ENCODE assay signal across 8 cellular contexts in the genomic region with DNA sequence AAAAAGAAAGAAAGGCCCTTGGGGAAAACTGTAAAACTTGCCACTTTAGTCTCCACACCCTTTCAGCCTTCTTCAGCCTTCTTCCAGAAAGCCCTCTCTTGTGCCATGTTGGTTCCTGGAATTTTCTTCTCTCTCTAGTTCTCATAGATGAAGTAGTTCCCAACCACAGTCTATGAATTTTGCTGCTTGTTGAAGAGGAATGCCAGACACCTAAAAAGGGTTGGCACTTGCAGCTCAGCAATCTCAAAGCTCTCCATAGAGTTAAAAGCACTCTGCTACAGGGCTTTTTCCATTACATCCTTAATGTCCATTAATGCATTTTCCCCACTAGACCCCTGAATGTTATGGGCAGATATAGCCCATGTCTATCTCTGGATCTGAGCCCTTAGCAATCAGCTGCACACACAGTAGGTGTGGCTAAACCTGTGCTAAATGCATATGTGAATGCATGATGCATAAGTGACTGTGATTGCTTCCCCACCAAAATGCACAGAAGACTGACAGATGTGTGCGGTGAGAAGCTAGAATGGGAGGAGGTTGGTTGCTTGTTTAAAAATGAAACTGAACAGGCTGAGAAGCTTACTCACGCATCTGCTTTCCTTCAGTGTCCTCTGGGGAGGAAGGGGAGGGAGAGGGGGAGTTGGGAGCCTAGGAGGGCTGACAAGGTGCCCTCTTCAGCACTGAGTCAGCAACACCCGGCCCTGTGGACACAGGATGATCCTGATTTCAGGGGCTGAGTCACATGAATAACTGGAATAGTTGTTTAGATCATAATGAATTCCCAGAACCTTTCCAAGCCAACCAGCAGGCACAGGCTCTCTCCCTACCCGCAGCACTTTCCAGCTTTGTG.
DNase-seq lines count a peak whose midpoint lies in the region; ATAC-seq lines count a peak whose summit lies in the region.

No MANE protein-coding gene starts in this region.

- intact Hi-C loops in activated T-helper 1 cell treated with anti-CD3 and anti-CD28 coated beads, Interleukin-12 subunit alpha, Interleukin-12 subunit beta, Interleukin-2, Interleukin-4 antibody, amounts not matched to agents 30 ng/mL and 10 ng/mL and 1 ng/mL, durations not matched to agents 14 hours and 24 hours and 36 hours (cut with micrococcal nuclease) = loop anchor here (1.0 kb wide), 1 partner anchor 7 kb away; no protein-coding TSS in a partner anchor
- intact Hi-C loops in cardiac septum (cut with DNase I) = loop anchor here (2.0 to 5.0 kb wide), 2 partner anchors 242 to 252 kb away; no protein-coding TSS in a partner anchor

- H3K4me3 Mint-ChIP-seq in activated T-helper 1 cell treated with anti-CD3 and anti-CD28 coated beads, Interleukin-12 subunit alpha, Interleukin-12 subunit beta, Interleukin-2, Interleukin-4 antibody, amounts not matched to agents 30 ng/mL and 10 ng/mL and 1 ng/mL, durations not matched to agents 14 hours and 24 hours and 36 hours = peak overlapping the region; percentile 2

- peak overlapping the region; percentile 50 for H3K27ac Mint-ChIP-seq in activated T-helper 1 cell treated with anti-CD3 and anti-CD28 coated beads, Interleukin-12 subunit alpha, Interleukin-12 subunit beta, Interleukin-2, Interleukin-4 antibody, amounts not matched to agents 30 ng/mL and 10 ng/mL and 1 ng/mL, durations not matched to agents 14 hours and 24 hours and 36 hours

- H3K27me3 Mint-ChIP-seq in activated T-helper 1 cell treated with anti-CD3 and anti-CD28 coated beads, Interleukin-12 subunit alpha, Interleukin-12 subunit beta, Interleukin-2, Interleukin-4 antibody, amounts not matched to agents 30 ng/mL and 10 ng/mL and 1 ng/mL, durations not matched to agents 14 hours and 24 hours and 36 hours (ENCODE audit: insufficient read depth) = no peaks in the 10 kb centered on the region

- no peaks in the 10 kb centered on the region for H3K9me3 Mint-ChIP-seq in activated T-helper 1 cell treated with anti-CD3 and anti-CD28 coated beads, Interleukin-12 subunit alpha, Interleukin-12 subunit beta, Interleukin-2, Interleukin-4 antibody, amounts not matched to agents 30 ng/mL and 10 ng/mL and 1 ng/mL, durations not matched to agents 14 hours and 24 hours and 36 hours

- ATAC-seq in GM21381 (IDR thresholded peaks at IDR 0.05; ENCODE audit: unreplicated experiment) = peak; percentile 62

- DNase-seq in GM04504 (ENCODE audit: low read depth) (peak; percentile 99), HS-5 (ENCODE audit: low read depth) (peak; percentile 99), cardiac septum (ENCODE audit: low spot score) (peak; percentile 89), renal cortical epithelial cell (ENCODE audit: low read depth) (peak; percentile 99), NCI-H1436 (lab: John Stamatoyannopoulos, UW) (no peak), NCI-H1930 (lab: John Stamatoyannopoulos, UW) (no peak)
- DNase-seq in activated T-helper 1 cell treated with anti-CD3 and anti-CD28 coated beads, Interleukin-12 subunit alpha, Interleukin-12 subunit beta, Interleukin-2, Interleukin-4 antibody, amounts not matched to agents 30 ng/mL and 10 ng/mL and 1 ng/mL, durations not matched to agents 14 hours and 24 hours and 36 hours (ENCODE audit: low spot score) = peak; percentile 32

- no peaks in the 10 kb centered on the region for H3K36me3 Mint-ChIP-seq in activated T-helper 1 cell treated with anti-CD3 and anti-CD28 coated beads, Interleukin-12 subunit alpha, Interleukin-12 subunit beta, Interleukin-2, Interleukin-4 antibody, amounts not matched to agents 30 ng/mL and 10 ng/mL and 1 ng/mL, durations not matched to agents 14 hours and 24 hours and 36 hours (ENCODE audit: low read depth)

- H3K4me1 Mint-ChIP-seq in activated T-helper 1 cell treated with anti-CD3 and anti-CD28 coated beads, Interleukin-12 subunit alpha, Interleukin-12 subunit beta, Interleukin-2, Interleukin-4 antibody, amounts not matched to agents 30 ng/mL and 10 ng/mL and 1 ng/mL, durations not matched to agents 14 hours and 24 hours and 36 hours (ENCODE audit: low read depth) = peaks cover 63% of the 10 kb centered on the region

Comparison
In these comparisons a context has a peak if more than half of its experiments do, and no peak if none do; other contexts are left out.
1. DNase-seq: peak in GM04504 (single experiment), HS-5 (single experiment), activated T-helper 1 cell treated with anti-CD3 and anti-CD28 coated beads, Interleukin-12 subunit alpha, Interleukin-12 subunit beta, Interleukin-2, Interleukin-4 antibody, amounts not matched to agents 30 ng/mL and 10 ng/mL and 1 ng/mL, durations not matched to agents 14 hours and 24 hours and 36 hours (single experiment), cardiac septum (single experiment) and renal cortical epithelial cell (single experiment); none in NCI-H1436 (single experiment) and NCI-H1930 (0 of 2).